Comparison of ENCODE assay signal across 8 cellular contexts in genomic region chr15:57751177-57751800, GRCh38. TPM values are rescaled to one million over a fixed set of nuclear protein-coding genes. Genes with fewer than 3 reads are reported as not detected.
DNase-seq lines count a peak whose midpoint lies in the region; ATAC-seq, FAIRE-seq and TF ChIP-seq lines count a peak whose summit lies in the region.

No MANE protein-coding gene starts in this region.

- H3K4me3 ChIP-seq in BE2C (ENCODE audit: low read depth, low read length) (no peak overlapping the region), breast epithelium (no peak overlapping the region), HepG2 (replicated peaks in 1 of 3; ENCODE audit: insufficient read depth in 1 of 3, low read depth in 2 of 3, low read length in 3 of 3) (no peak overlapping the region)

- H3K9me3 ChIP-seq in BE2C (no peaks in the 10 kb centered on the region), breast epithelium (no peaks in the 10 kb centered on the region), HepG2 (ENCODE audit: low read length) (no peaks in the 10 kb centered on the region)

- no peaks in the 10 kb centered on the region for H3K79me2 ChIP-seq in HepG2 (ENCODE audit: insufficient read depth, low read length)

- TF ChIP-seq CTCF in BE2C (IDR thresholded peaks at IDR 0.05; ENCODE audit: low read depth, low read length) (peak; percentile 82), breast epithelium (IDR thresholded peaks at IDR 0.05) (peak in 2 of 3 donors; percentile 21 to 31), HepG2 (CRISPR knock-in tag; IDR thresholded peaks at IDR 0.05) (peak; percentile 49)

- TF ChIP-seq POLR2A in breast epithelium (IDR thresholded peaks at IDR 0.05) (no peak), HepG2 (IDR thresholded peaks at IDR 0.05; ENCODE audit: insufficient read depth in 1 of 2, low read depth in 2 of 2, low read length in 2 of 2) (no peak)

- no peak for ATAC-seq in HepG2
- ATAC-seq in GM19397 (IDR thresholded peaks at IDR 0.05; ENCODE audit: unreplicated experiment): no peak
- no peak for ATAC-seq in HG03108 (IDR thresholded peaks at IDR 0.05; ENCODE audit: unreplicated experiment)
- no peak for ATAC-seq in GM21423 (IDR thresholded peaks at IDR 0.05; ENCODE audit: unreplicated experiment)

- H3K27ac ChIP-seq in breast epithelium: no peak overlapping the region
- no peak overlapping the region for H3K27ac ChIP-seq in HepG2 (ENCODE audit: extremely low read length, insufficient read depth, low read length)

- in situ Hi-C loops in HepG2 (cut with HindIII; ENCODE audit: extremely low pct_ligation_motif_present, low pct_unique_long_range_greater_than_20kb): no loop called here

- FAIRE-seq in HepG2 (lab: Jason Lieb, UNC): peak; percentile 60

- H4K20me1 ChIP-seq in HepG2 (ENCODE audit: insufficient read depth, low read length): no peaks in the 10 kb centered on the region

- H3K4me2 ChIP-seq in HepG2 (ENCODE audit: low read depth, low read length): no peak overlapping the region

- no peaks in the 10 kb centered on the region for H3K27me3 ChIP-seq in BE2C
- no peaks in the 10 kb centered on the region for H3K27me3 ChIP-seq in breast epithelium
- H3K27me3 ChIP-seq in HepG2 (ENCODE audit: control insufficient read depth in 1 of 2, insufficient read depth in 2 of 2, low read length in 2 of 2): peaks cover 0 to 11% of the 10 kb centered on the region in 2 experiments; a peak in 2 of 5 replicates

- H3K4me1 ChIP-seq in BE2C (peaks cover 12% of the 10 kb centered on the region), breast epithelium (no peaks in the 10 kb centered on the region), HepG2 (ENCODE audit: insufficient read depth, low read length) (0 out of 2 replicates have a peak, but pooled peaks cover 8% of the 10 kb centered on the region)

- TF ChIP-seq RAD21 in HepG2 (CRISPR knock-in tag; IDR thresholded peaks at IDR 0.05): no peak

- H2AFZ ChIP-seq in HepG2 (ENCODE audit: low read length): no peak overlapping the region

- H3K36me3 ChIP-seq in BE2C: no peaks in the 10 kb centered on the region
- no peaks in the 10 kb centered on the region for H3K36me3 ChIP-seq in breast epithelium
- H3K36me3 ChIP-seq in HepG2 (replicated peaks in 1 of 2; ENCODE audit: control insufficient read depth in 1 of 2, insufficient read depth in 2 of 2, low read length in 2 of 2): no peaks in the 10 kb centered on the region

- peak; percentile 23 for DNase-seq in BE2C
- DNase-seq in HT1080 (ENCODE audit: low read depth): peak; percentile 34
- no peak for DNase-seq in breast epithelium (ENCODE audit: low spot score in 2 of 2)
- peak; percentile 3 for DNase-seq in HepG2 (ENCODE audit: low spot score)
- no peak for DNase-seq in NCI-H187 treated with DMSO at 0.1 percent for 48 hours (lab: John Stamatoyannopoulos, UW)

- 2% methylated on average over 3 of the region's 3 CpGs for WGBS in HepG2 (ENCODE audit: low lambda C conversion rate)

- intact Hi-C loops in breast epithelium (cut with DNase I; ENCODE audit: low total_unique reads) (no loop called here), HepG2 (cut with micrococcal nuclease; ENCODE audit: unreplicated experiment) (loop anchor here (1.0 kb wide), 1 partner anchor 110 kb away; no protein-coding TSS in a partner anchor)

- POLR2A ChIA-PET in HepG2 (lab: Yijun Ruan, JAX): no interaction called here

- CTCF ChIA-PET in HepG2 (lab: Yijun Ruan, JAX; ENCODE audit: low intra/inter-chr PET ratio, low total read pairs): interaction anchor here (0.7 kb wide), 1 partner anchor 110 kb away, joined by 5 read pairs; no protein-coding TSS in a partner anchor

- TF ChIP-seq EP300 in HepG2 (IDR thresholded peaks at IDR 0.05; ENCODE audit: low read depth in 2 of 2, low read length in 2 of 2): no peak
- TF ChIP-seq EP300 in HepG2 (CRISPR knock-in tag; IDR thresholded peaks at IDR 0.05; ENCODE audit: borderline replicate concordance): no peak

- no peak overlapping the region for H3K9ac ChIP-seq in HepG2 (ENCODE audit: insufficient read depth, low read depth, low read length)

- no TSS peak for BruUV-seq in HepG2 (replicated peaks; lab: Mats Ljungman, UMichigan)

TF ChIP-seq in HepG2, 621 proteins besides CTCF, POLR2A, EP300 and RAD21:
- TF ChIP-seq ZBTB26 (CRISPR knock-in tag; IDR thresholded peaks at IDR 0.05; ENCODE audit: borderline replicate concordance): no peak
- TF ChIP-seq STAG1 (CRISPR knock-in tag; IDR thresholded peaks at IDR 0.05): peak; percentile 41; the same call in 1 of the 2 replicates

RNA-seq across cellular contexts. Expression of gene POLR2M, which starts 44.8 kb away (rescaled TPM):
- 43.1 TPM for polyA plus RNA-seq in BE2C (2012; ENCODE audit: insufficient read depth, insufficient read length, low read depth)
- 117 and 253 TPM in 2 replicates for total RNA-seq in HT1080 (2014; rRNA removed; shearing (Covaris generic))
- polyA plus RNA-seq in HT1080 (2015; cell fraction: cytosol; rRNA removed): 99.1 and 141 TPM in 2 replicates
- polyA plus RNA-seq in HT1080 (2015; cell fraction: nucleus; rRNA removed): 17.7 and 19.1 TPM in 2 replicates
- total RNA-seq in breast epithelium (100 to 1,000 TPM in 2 of 3 donors, 10 to 100 TPM in 1; 63.5 to 194 (median 126) TPM), HepG2 (2016; rRNA removed; fragmentation: Illumina TruSeq; extraction: Trizol) (48.5 and 61.8 TPM in 2 replicates)
- 4.0 and 5.4 TPM in 2 replicates for total RNA-seq in HepG2 (2016; cell fraction: cytosol; rRNA removed; fragmentation: Illumina TruSeq; extraction: Trizol; ENCODE audit: low read depth)
- 39.5 and 65.0 TPM in 2 replicates for total RNA-seq in HepG2 (2016; cell fraction: insoluble cytoplasmic fraction; rRNA removed; fragmentation: Illumina TruSeq; extraction: Trizol)
- total RNA-seq in HepG2 (2016; cell fraction: membrane; rRNA removed; fragmentation: Illumina TruSeq; extraction: Trizol): 21.6 and 23.1 TPM in 2 replicates
- 23.3 and 26.3 TPM in 2 replicates for total RNA-seq in HepG2 (2016; cell fraction: nucleus; rRNA removed; fragmentation: Illumina TruSeq; extraction: Trizol)
- 24.4 and 25.9 TPM in 2 replicates for polyA plus RNA-seq in HepG2 (2011; rRNA removed)
- polyA plus RNA-seq in HepG2 (2011; cell fraction: cytosol; rRNA removed): 23.8 and 62.0 TPM in 2 replicates
- 43.6 and 62.6 TPM in 2 replicates for polyA plus RNA-seq in HepG2 (2011; cell fraction: nucleus; rRNA removed)
- polyA plus RNA-seq in HepG2 (2012): 14.3 and 21.4 TPM in 2 replicates
- polyA plus RNA-seq in HepG2 (2016; cell fraction: cytosol; fragmentation: Illumina TruSeq; extraction: Trizol; ENCODE audit: low read depth): 2.4 and 3.3 TPM in 2 replicates
- polyA plus RNA-seq in HepG2 (2016; cell fraction: insoluble cytoplasmic fraction; fragmentation: Illumina TruSeq; extraction: Trizol; ENCODE audit: low read depth): 41.3 and 47.7 TPM in 2 replicates
- polyA plus RNA-seq in HepG2 (2016; cell fraction: membrane; fragmentation: Illumina TruSeq; extraction: Trizol; ENCODE audit: low read depth): 10.0 and 11.0 TPM in 2 replicates
- polyA plus RNA-seq in HepG2 (2016; cell fraction: nucleus; fragmentation: Illumina TruSeq; extraction: Trizol; ENCODE audit: insufficient read depth, low read depth): 14.2 and 15.8 TPM in 2 replicates
- polyA minus RNA-seq in HepG2 (2011; rRNA and poly(A)+ RNA removed; ENCODE audit: low replicate concordance): 38.9 and 73.5 TPM in 2 replicates
- 20.3 and 42.4 TPM in 2 replicates for polyA minus RNA-seq in HepG2 (2011; cell fraction: cytosol; rRNA and poly(A)+ RNA removed)
- 14.2 and 21.1 TPM in 2 replicates for polyA minus RNA-seq in HepG2 (2011; cell fraction: nucleus; rRNA and poly(A)+ RNA removed)

Comparison
In these comparisons a context has a peak if more than half of its experiments do, and no peak if none do; other contexts are left out.
1. DNase-seq: peak in BE2C (single experiment), HT1080 (single experiment) and HepG2 (single experiment); none in breast epithelium (0 of 2) and NCI-H187 treated with DMSO at 0.1 percent for 48 hours (single experiment).
2. CTCF ChIP-seq: peak in every context shown above with its lines; median percentile 82 in BE2C; 49 in HepG2; 26 in breast epithelium.